ENCODE assay signal across 14 cellular contexts in the genomic region with DNA sequence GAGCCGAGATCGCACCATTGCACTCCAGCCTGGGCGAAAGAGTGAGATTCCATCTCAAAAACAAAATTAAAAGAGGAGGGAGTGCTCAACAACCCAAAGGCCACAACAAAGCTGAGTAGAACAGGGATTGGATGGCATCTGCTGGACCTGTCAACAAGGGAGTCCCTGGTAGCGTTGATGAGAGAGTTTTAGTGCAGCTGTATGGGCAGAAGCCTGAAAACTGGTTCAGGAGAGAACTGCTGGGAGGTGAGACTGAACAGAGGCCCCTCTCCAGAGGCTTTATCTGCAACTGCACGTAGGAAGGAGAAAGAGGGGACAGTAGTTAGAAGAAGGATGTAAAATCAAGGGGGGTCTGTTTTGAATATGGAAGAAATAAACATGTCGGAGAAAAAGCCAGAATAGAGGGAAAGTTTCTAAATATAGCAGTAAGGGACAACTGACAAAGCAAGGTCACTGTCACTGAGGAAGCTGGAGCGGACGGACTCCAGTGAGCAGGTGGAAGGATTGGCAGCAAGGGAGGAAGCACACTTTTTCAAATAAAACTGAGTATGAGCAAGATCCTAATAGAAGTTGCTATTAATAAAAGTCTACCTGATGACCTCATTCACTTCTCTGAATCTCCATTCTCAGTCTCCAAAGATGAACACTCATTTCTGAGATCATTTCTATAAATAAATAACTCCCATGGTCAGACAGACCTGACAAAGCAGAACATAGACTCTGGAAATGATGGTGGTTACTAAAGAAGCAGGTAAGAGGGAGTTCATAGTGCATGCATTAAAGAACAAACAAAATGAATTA. TPM values are rescaled to one million over a fixed set of nuclear protein-coding genes. Genes with fewer than 3 reads are reported as not detected.
DNase-seq lines count a peak whose midpoint lies in the region; ATAC-seq and TF ChIP-seq lines count a peak whose summit lies in the region.
"Had no signal": no experiment of that assay in that cellular context is flagged by ENCODE, and none has a peak within 500 bp of the region (broad histone marks: within the 10 kb centered on the region; RNA-seq: fewer than 3 reads in every experiment).

No MANE protein-coding gene starts in this region.

- no peak overlapping the region for H3K9ac ChIP-seq in H9 (ENCODE audit: extremely low read depth, insufficient read length, low read length)

- H2BK15ac ChIP-seq in H9 (ENCODE audit: low read depth, low read length): no peak overlapping the region

- no peak overlapping the region for H3K23ac ChIP-seq in H9 (ENCODE audit: insufficient read length, low read depth, low read length)

- H3T11ph ChIP-seq in H9 (ENCODE audit: low read length): no peak overlapping the region

- CTCF ChIA-PET in Caco-2 (lab: Charles Lee): no interaction called here

- H2AK5ac ChIP-seq in H9 (ENCODE audit: insufficient read length, low read length): no peak overlapping the region

- DNase-seq in Caco-2: no peak
- peak; percentile 10 for DNase-seq in H9
- DNase-seq in choroid plexus epithelial cell (ENCODE audit: low read depth): peak; percentile 17
- DNase-seq in midbrain (lab: John Stamatoyannopoulos, UW): peak; percentile 7
- no peak for DNase-seq in germinal center (ENCODE audit: low spot score)
- no peak for DNase-seq in NCI-H1417 treated with DMSO at 0.1 percent for 48 hours (lab: John Stamatoyannopoulos, UW)
- DNase-seq: activated CD4-positive, alpha-beta T cell treated with anti-CD3 and anti-CD28 coated beads for 1 hour; activated gamma-delta T cell; MV-4-11; NCI-H510A treated with DMSO at 0.1 percent for 48 hours had no signal

- H3K9me3 ChIP-seq in Caco-2: no peaks in the 10 kb centered on the region
- H3K9me3 ChIP-seq in H9 (ENCODE audit: control insufficient read depth, low read depth, low read length): no peaks in the 10 kb centered on the region
- H3K9me3 ChIP-seq: vagina had no signal

- ATAC-seq in HG02885 (IDR thresholded peaks at IDR 0.05; ENCODE audit: poor library complexity, unreplicated experiment) (no peak), GM21526 (IDR thresholded peaks at IDR 0.05; ENCODE audit: low FRiP score, unreplicated experiment) (no peak)

- no peak overlapping the region for H2BK12ac ChIP-seq in H9 (ENCODE audit: insufficient read length, low read depth, low read length)

- H3K56ac ChIP-seq in H9 (ENCODE audit: insufficient read length, low read depth, low read length): no peak overlapping the region

- POLR2A ChIA-PET in Caco-2 (lab: Charles Lee): no interaction called here

- no peak overlapping the region for H4K5ac ChIP-seq in H9 (ENCODE audit: insufficient read length, low read depth, low read length)

- H4K91ac ChIP-seq in H9 (ENCODE audit: insufficient read length, low read depth, low read length): no peak overlapping the region

- intact Hi-C loops in Caco-2 (cut with micrococcal nuclease; ENCODE audit: unreplicated experiment): no loop called here

- no peak overlapping the region for H4K8ac ChIP-seq in H9 (replicated peaks; ENCODE audit: insufficient read length, low read depth, low read length)

- H3K4me3 Mint-ChIP-seq in Caco-2 (ENCODE audit: unreplicated experiment): no peak overlapping the region
- H3K4me3 Mint-ChIP-seq in H9: no peak overlapping the region

- BruUV-seq in Caco-2 (replicated peaks; lab: Mats Ljungman, UMichigan): no TSS peak

- no peak overlapping the region for H3K18ac ChIP-seq in H9 (ENCODE audit: insufficient read length, low read depth, low read length)

- no peak overlapping the region for H2BK20ac ChIP-seq in H9 (ENCODE audit: low read depth, low read length, poor library complexity, severe bottlenecking)

- H3K4me1 ChIP-seq in Caco-2 (peaks cover 37% of the 10 kb centered on the region), H9 (ENCODE audit: insufficient read depth, low read length) (0 out of 2 replicates have a peak, but pooled peaks cover 3% of the 10 kb centered on the region)
- H3K4me1 ChIP-seq: vagina had no signal

- no peak for TF ChIP-seq CTCF in Caco-2 (IDR thresholded peaks at IDR 0.05; ENCODE audit: insufficient read depth in 1 of 2, low read depth in 1 of 2, low read length in 1 of 2, severe bottlenecking in 1 of 2, unreplicated experiment in 1 of 2)
- TF ChIP-seq CTCF in H9 (conservative IDR thresholded peaks at IDR 0.05): no peak
- no peak for TF ChIP-seq CTCF in choroid plexus epithelial cell (conservative IDR thresholded peaks at IDR 0.05; ENCODE audit: low read depth, low read length)

- H3K9me3 Mint-ChIP-seq in Caco-2 (ENCODE audit: unreplicated experiment) (no peaks in the 10 kb centered on the region), H9 (no peaks in the 10 kb centered on the region; a peak in 1 of 5 replicates)

- H2BK5ac ChIP-seq in H9 (ENCODE audit: insufficient read length, low read length): no peak overlapping the region

- H3K79me2 ChIP-seq in H9 (ENCODE audit: insufficient read depth, low read length): no peaks in the 10 kb centered on the region

- WGBS in H9 (ENCODE audit: extremely low coverage, insufficient read length, low lambda C conversion rate): no CpG with 5 or more reads among the region's 8 CpGs

- H3K4me1 Mint-ChIP-seq in Caco-2 (ENCODE audit: low read depth, unreplicated experiment) (peaks cover 21% of the 10 kb centered on the region), H9 (peaks cover 5 to 11% of the 10 kb centered on the region in 2 experiments; a peak in 3 of 4 replicates)

- H3K27me3 ChIP-seq in Caco-2 (replicated peaks; ENCODE audit: control insufficient read depth, insufficient read depth, low read length): no peaks in the 10 kb centered on the region
- no peaks in the 10 kb centered on the region for H3K27me3 ChIP-seq in H9 (ENCODE audit: insufficient read depth, low read length)
- H3K27me3 ChIP-seq: vagina had no signal

- no peak overlapping the region for H3K4me2 ChIP-seq in H9 (ENCODE audit: insufficient read depth, insufficient read length, low read length)

- no peak overlapping the region for H3K4me3 ChIP-seq in Caco-2 (ENCODE audit: low read depth, low read length)
- no peak overlapping the region for H3K4me3 ChIP-seq in choroid plexus epithelial cell (ENCODE audit: low read depth, low read length)
- H3K4me3 ChIP-seq: vagina had no signal

- H4K20me1 ChIP-seq in H9 (ENCODE audit: control insufficient read depth, insufficient read depth, insufficient read length): no peaks in the 10 kb centered on the region

- H3K4ac ChIP-seq in H9 (ENCODE audit: low read depth, low read length): no peak overlapping the region

- H3K27me3 Mint-ChIP-seq in Caco-2 (ENCODE audit: insufficient read depth, unreplicated experiment) (no peaks in the 10 kb centered on the region), H9 (ENCODE audit: low read depth) (no peaks in the 10 kb centered on the region)

- 0 out of 2 replicates have a peak, but pooled peaks cover 1% of the 10 kb centered on the region for H3K36me3 ChIP-seq in Caco-2 (ENCODE audit: control insufficient read depth, insufficient read depth, low read length)

- no peaks in the 10 kb centered on the region for H3K79me1 ChIP-seq in H9 (ENCODE audit: insufficient read depth, low read depth, low read length, poor library complexity, severe bottlenecking)

- no peak overlapping the region for H2BK120ac ChIP-seq in H9 (ENCODE audit: low read depth, low read length, poor library complexity, severe bottlenecking)

- no peaks in the 10 kb centered on the region for H3K23me2 ChIP-seq in H9 (ENCODE audit: insufficient read length, low read depth, low read length, poor library complexity, severe bottlenecking)

- H3K27ac ChIP-seq in H9 (ENCODE audit: insufficient read length, low read depth, low read length): no peak overlapping the region
- H3K27ac ChIP-seq: C4-2B, vagina had no signal

- no peak overlapping the region for H3K14ac ChIP-seq in H9 (ENCODE audit: insufficient read depth, low read length)

- H3K27ac Mint-ChIP-seq in Caco-2 (ENCODE audit: unreplicated experiment) (peak overlapping the region; percentile 14), H9 (no peak overlapping the region)

- no peak overlapping the region for H2AFZ ChIP-seq in H9 (ENCODE audit: low read length)

- H3K36me3 Mint-ChIP-seq in Caco-2 (ENCODE audit: insufficient read depth, unreplicated experiment): peaks cover 16% of the 10 kb centered on the region
- peaks cover 0 to 6% (median 4%) of the 10 kb centered on the region in 3 experiments; a peak in 3 of 7 replicates for H3K36me3 Mint-ChIP-seq in H9 (ENCODE audit: insufficient read depth in 1 of 3, low read depth in 3 of 3)

RNA-seq across cellular contexts. Expression of a gene that starts 11.8 kb away (rescaled TPM):
- total RNA-seq in Caco-2 (2022) (47.0 and 54.4 TPM in 2 replicates), H9 (2021) (45.7 and 47.8 TPM in 2 replicates)

Comparison
In these comparisons a context has a peak if more than half of its experiments do, and no peak if none do; other contexts are left out.
1. DNase-seq: peak in H9 (single experiment), choroid plexus epithelial cell (single experiment) and midbrain (single experiment); none in Caco-2 (0 of 2), germinal center (single experiment) and NCI-H1417 treated with DMSO at 0.1 percent for 48 hours (single experiment).